10 cellular contexts compared by ENCODE assay signal in genomic region chr9:110180713-110181434, GRCh38. TPM values are rescaled to one million over a fixed set of nuclear protein-coding genes. Genes with fewer than 3 reads are reported as not detected.
A peak's percentile ranks its signal among the peaks of the same experiment; 100 is the strongest.
DNase-seq lines count a peak whose midpoint lies in the region; ATAC-seq and TF ChIP-seq lines count a peak whose summit lies in the region.
"Had no signal": no experiment of that assay in that cellular context is flagged by ENCODE, and none has a peak within 500 bp of the region (broad histone marks: within the 10 kb centered on the region; RNA-seq: fewer than 3 reads in every experiment).

No MANE protein-coding gene starts in this region.

- no peak overlapping the region for H3K4me3 ChIP-seq in osteoblast (ENCODE audit: insufficient read depth, low read length)
- H3K4me3 ChIP-seq: ovary had no signal

- no peaks in the 10 kb centered on the region for H3K27me3 ChIP-seq in osteoblast (ENCODE audit: insufficient read depth, low read length)
- H3K27me3 ChIP-seq: ovary had no signal

- H3K36me3 ChIP-seq in osteoblast (ENCODE audit: insufficient read depth, low read length) = no peaks in the 10 kb centered on the region
- H3K36me3 ChIP-seq: ovary had no signal

- ATAC-seq in HG03439 (IDR thresholded peaks at IDR 0.05; ENCODE audit: unreplicated experiment) = no peak
- no peak for ATAC-seq in GM21447 (IDR thresholded peaks at IDR 0.05; ENCODE audit: unreplicated experiment)

- H3K4me1 ChIP-seq in osteoblast (ENCODE audit: insufficient read depth, low read length) = peaks cover 22% of the 10 kb centered on the region

- DNase-seq in ELR (ENCODE audit: low read depth) = peak; percentile 55
- peak; percentile 47 for DNase-seq in NCI-H69 (lab: John Stamatoyannopoulos, UW)
- DNase-seq in dermis blood vessel endothelial cell = peak; percentile 70
- no peak for DNase-seq in osteoblast (ENCODE audit: insufficient read length, low spot score, missing footprints)
- DNase-seq in NCI-H2227 treated with DMSO at 0.1 percent for 48 hours (lab: John Stamatoyannopoulos, UW) = no peak
- DNase-seq in stimulated activated naive CD4-positive, alpha-beta T cell treated with Interleukin-2 at 50 U/mL for 16 hours (lab: John Stamatoyannopoulos, UW) = no peak

- H3K9me3 ChIP-seq in osteoblast (ENCODE audit: low read depth, low read length) = no peaks in the 10 kb centered on the region
- H3K9me3 ChIP-seq: ovary had no signal

- no peaks in the 10 kb centered on the region for H4K20me1 ChIP-seq in osteoblast (ENCODE audit: insufficient read depth, low read length)

- no peak for TF ChIP-seq CTCF in osteoblast (IDR thresholded peaks at IDR 0.05; ENCODE audit: extremely low read depth, low read depth, low read length)

- peak overlapping the region; percentile 56 for H3K27ac ChIP-seq in osteoblast (ENCODE audit: low read depth, low read length)
- H3K27ac ChIP-seq: ovary had no signal

- H3K4me2 ChIP-seq in osteoblast (ENCODE audit: insufficient read depth, low read length) = no peak overlapping the region

- no peak overlapping the region for H2AFZ ChIP-seq in osteoblast (ENCODE audit: low read length)

- no peaks in the 10 kb centered on the region for H3K79me2 ChIP-seq in osteoblast (ENCODE audit: insufficient read depth, low read length)

RNA-seq across cellular contexts. Expression of gene C9orf152, which starts 27.1 kb away (rescaled TPM):
- total RNA-seq in dermis blood vessel endothelial cell = 0.05 TPM in 1 of 2 replicates, not detected in the other
- total RNA-seq in osteoblast = not detected in 2 replicates
- total RNA-seq: activated T-helper 1 cell treated with anti-CD3 and anti-CD28 coated beads, Interleukin-12 subunit alpha, Interleukin-12 subunit beta, Interleukin-2, Interleukin-4 antibody, amounts not matched to agents 30 ng/mL and 10 ng/mL and 1 ng/mL, durations not matched to agents 14 hours and 24 hours and 36 hours had no signal

Comparison
In these comparisons a context has a peak if more than half of its experiments do, and no peak if none do; other contexts are left out.
1. DNase-seq: peak in ELR (single experiment), NCI-H69 (single experiment) and dermis blood vessel endothelial cell (single experiment); none in osteoblast (single experiment), NCI-H2227 treated with DMSO at 0.1 percent for 48 hours (single experiment) and stimulated activated naive CD4-positive, alpha-beta T cell treated with Interleukin-2 at 50 U/mL for 16 hours (single experiment).